ENCODE assay signal across 1 cellular context in genomic region chr19:5680083-5680436, GRCh38.
A peak's percentile ranks its signal among the peaks of the same experiment; 100 is the strongest.
TF ChIP-seq lines count a peak whose summit lies in the region.

No MANE protein-coding gene starts in this region.

TF ChIP-seq in HepG2, 621 proteins besides CTCF, POLR2A, EP300 and RAD21 (continued from another document and continues in another):
- TF ChIP-seq, protein P1, sequence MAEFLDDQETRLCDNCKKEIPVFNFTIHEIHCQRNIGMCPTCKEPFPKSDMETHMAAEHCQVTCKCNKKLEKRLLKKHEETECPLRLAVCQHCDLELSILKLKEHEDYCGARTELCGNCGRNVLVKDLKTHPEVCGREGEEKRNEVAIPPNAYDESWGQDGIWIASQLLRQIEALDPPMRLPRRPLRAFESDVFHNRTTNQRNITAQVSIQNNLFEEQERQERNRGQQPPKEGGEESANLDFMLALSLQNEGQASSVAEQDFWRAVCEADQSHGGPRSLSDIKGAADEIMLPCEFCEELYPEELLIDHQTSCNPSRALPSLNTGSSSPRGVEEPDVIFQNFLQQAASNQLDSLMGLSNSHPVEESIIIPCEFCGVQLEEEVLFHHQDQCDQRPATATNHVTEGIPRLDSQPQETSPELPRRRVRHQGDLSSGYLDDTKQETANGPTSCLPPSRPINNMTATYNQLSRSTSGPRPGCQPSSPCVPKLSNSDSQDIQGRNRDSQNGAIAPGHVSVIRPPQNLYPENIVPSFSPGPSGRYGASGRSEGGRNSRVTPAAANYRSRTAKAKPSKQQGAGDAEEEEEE (CRISPR knock-in tag; IDR thresholded peaks at IDR 0.05; ENCODE audit: borderline replicate concordance) = peak; percentile 4; the same call in 1 of the 2 replicates
- TF ChIP-seq MYNN (CRISPR knock-in tag; IDR thresholded peaks at IDR 0.05; ENCODE audit: low read depth) = no peak
- peak; percentile 47 for TF ChIP-seq MED8 (CRISPR knock-in tag; IDR thresholded peaks at IDR 0.05; ENCODE audit: insufficient replicate concordance)
- no peak for TF ChIP-seq EED (CRISPR knock-in tag; IDR thresholded peaks at IDR 0.05)
- TF ChIP-seq ZNF207 (IDR thresholded peaks at IDR 0.05; ENCODE audit: borderline replicate concordance) = no peak
- TF ChIP-seq GLI4 (CRISPR knock-in tag; IDR thresholded peaks at IDR 0.05; ENCODE audit: borderline replicate concordance) = 0 out of 2 replicates have a peak, but pooled peaks have one; percentile 43
- peak; percentile 67; the same call in 1 of the 2 replicates for TF ChIP-seq CREBL2 (CRISPR knock-in tag; IDR thresholded peaks at IDR 0.05; ENCODE audit: borderline replicate concordance)
- TF ChIP-seq, protein P2, sequence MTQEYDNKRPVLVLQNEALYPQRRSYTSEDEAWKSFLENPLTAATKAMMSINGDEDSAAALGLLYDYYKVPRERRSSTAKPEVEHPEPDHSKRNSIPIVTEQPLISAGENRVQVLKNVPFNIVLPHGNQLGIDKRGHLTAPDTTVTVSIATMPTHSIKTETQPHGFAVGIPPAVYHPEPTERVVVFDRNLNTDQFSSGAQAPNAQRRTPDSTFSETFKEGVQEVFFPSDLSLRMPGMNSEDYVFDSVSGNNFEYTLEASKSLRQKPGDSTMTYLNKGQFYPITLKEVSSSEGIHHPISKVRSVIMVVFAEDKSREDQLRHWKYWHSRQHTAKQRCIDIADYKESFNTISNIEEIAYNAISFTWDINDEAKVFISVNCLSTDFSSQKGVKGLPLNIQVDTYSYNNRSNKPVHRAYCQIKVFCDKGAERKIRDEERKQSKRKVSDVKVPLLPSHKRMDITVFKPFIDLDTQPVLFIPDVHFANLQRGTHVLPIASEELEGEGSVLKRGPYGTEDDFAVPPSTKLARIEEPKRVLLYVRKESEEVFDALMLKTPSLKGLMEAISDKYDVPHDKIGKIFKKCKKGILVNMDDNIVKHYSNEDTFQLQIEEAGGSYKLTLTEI (CRISPR knock-in tag; conservative IDR thresholded peaks at IDR 0.05) = no peak
- TF ChIP-seq TFDP2 (CRISPR knock-in tag; IDR thresholded peaks at IDR 0.05) = no peak
- TF ChIP-seq ARNTL (CRISPR knock-in tag; IDR thresholded peaks at IDR 0.05) = no peak
- no peak for TF ChIP-seq ATM (IDR thresholded peaks at IDR 0.05; ENCODE audit: borderline replicate concordance)
- no peak for TF ChIP-seq ZSCAN30 (CRISPR knock-in tag; IDR thresholded peaks at IDR 0.05)
- no peak for TF ChIP-seq POLR2AphosphoS5 (IDR thresholded peaks at IDR 0.05; ENCODE audit: low read depth, low read length)
- no peak for TF ChIP-seq GMEB1 (CRISPR knock-in tag; IDR thresholded peaks at IDR 0.05; ENCODE audit: borderline replicate concordance)
- TF ChIP-seq ZNF629 (CRISPR knock-in tag; conservative IDR thresholded peaks at IDR 0.05) = 0 out of 2 replicates have a peak, but pooled peaks have one; percentile 43
- no peak for TF ChIP-seq ZEB1 (IDR thresholded peaks at IDR 0.05; ENCODE audit: insufficient replicate concordance, low read depth)
- peak; percentile 85; the same call in 1 of the 2 replicates for TF ChIP-seq SNAPC4 (CRISPR knock-in tag; IDR thresholded peaks at IDR 0.05)
- no peak for TF ChIP-seq NFAT5 (CRISPR knock-in tag; IDR thresholded peaks at IDR 0.05)
- TF ChIP-seq ZNF556 (CRISPR knock-in tag; IDR thresholded peaks at IDR 0.05; ENCODE audit: borderline replicate concordance) = no peak
- no peak for TF ChIP-seq LCORL (IDR thresholded peaks at IDR 0.05)
- TF ChIP-seq LCORL (CRISPR knock-in tag; IDR thresholded peaks at IDR 0.05) = peak; percentile 53; the same call in 1 of the 2 replicates
- no peak for TF ChIP-seq GABPB1 (CRISPR knock-in tag; IDR thresholded peaks at IDR 0.05)
- TF ChIP-seq GPN1 (CRISPR knock-in tag; IDR thresholded peaks at IDR 0.05; ENCODE audit: borderline replicate concordance) = no peak
- no peak for TF ChIP-seq EHMT2 (IDR thresholded peaks at IDR 0.05; ENCODE audit: borderline replicate concordance, low read depth, low read length)
- TF ChIP-seq ZNF468 (CRISPR knock-in tag; IDR thresholded peaks at IDR 0.05) = no peak
- no peak for TF ChIP-seq ARID3A (IDR thresholded peaks at IDR 0.05; ENCODE audit: low read depth, low read length)
- TF ChIP-seq ZNF891 (CRISPR knock-in tag; IDR thresholded peaks at IDR 0.05) = peak; percentile 23; the same call in 1 of the 2 replicates
- TF ChIP-seq ZNF687 (CRISPR knock-in tag; IDR thresholded peaks at IDR 0.05) = 0 out of 2 replicates have a peak, but pooled peaks have one; percentile 53
- TF ChIP-seq HNF4G (IDR thresholded peaks at IDR 0.05; ENCODE audit: borderline replicate concordance, low read depth, low read length) = no peak
- 0 out of 2 replicates have a peak, but pooled peaks have one; percentile 68 for TF ChIP-seq HNF4G (CRISPR knock-in tag; IDR thresholded peaks at IDR 0.05; ENCODE audit: borderline replicate concordance, low read depth)
